Comparison of ENCODE assay signal across 3 cellular contexts in genomic region chr18:38587571-38587970, GRCh38.
"Had no signal": no experiment of that assay in that cellular context is flagged by ENCODE, and none has a peak within 500 bp of the region (broad histone marks: within the 10 kb centered on the region; RNA-seq: fewer than 3 reads in every experiment).

No MANE protein-coding gene starts in this region.

- DNase-seq: GDM1, GF-D8 had no signal

- H3K4me3 ChIP-seq: GM12878 had no signal

- ATAC-seq: GM12878 had no signal
